ENCODE assay signal across 10 cellular contexts in the genomic region with DNA sequence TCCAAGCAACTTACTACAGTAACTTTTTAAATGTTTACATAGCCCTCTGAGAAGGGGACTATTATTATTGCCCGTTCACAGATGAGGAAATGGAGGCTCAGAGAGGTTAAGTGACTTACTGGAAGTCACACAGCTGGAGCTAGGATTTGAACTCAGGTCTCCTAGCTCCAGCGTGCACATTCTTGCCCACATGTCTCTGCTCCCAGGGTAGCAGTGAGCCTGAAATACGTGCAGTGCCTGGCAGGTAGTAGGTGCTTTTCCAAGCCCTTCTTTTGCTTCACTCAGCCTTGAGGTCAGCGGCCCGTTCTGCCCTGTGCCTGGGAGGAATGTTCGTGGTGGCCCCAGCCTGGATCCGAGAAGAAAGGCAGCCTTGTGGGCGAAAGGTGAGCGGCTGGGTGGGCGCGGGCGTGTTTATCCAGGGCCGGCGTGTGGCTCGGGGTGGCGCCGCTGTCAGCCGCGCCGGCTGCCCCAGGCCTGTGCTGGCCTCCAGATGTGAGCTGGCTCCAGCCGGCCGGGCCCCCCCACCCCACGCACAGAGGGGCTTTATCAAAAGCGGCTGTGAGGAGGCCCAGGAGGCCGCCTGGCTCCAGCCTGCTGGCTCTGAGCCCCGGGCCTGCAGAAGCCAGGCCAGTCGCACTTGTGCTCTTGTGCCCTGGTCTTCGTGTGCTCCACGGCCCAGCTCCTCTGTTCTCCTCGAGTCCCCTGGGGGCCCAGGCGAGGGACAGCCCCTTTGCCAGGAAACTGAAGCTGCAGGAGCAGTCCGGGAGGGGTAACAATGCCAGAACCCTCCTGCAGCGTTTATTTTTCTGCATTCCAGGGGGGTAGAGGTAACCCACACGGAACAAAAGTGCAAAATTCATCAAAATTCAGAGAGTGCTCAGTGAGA. TPM values are rescaled to one million over a fixed set of nuclear protein-coding genes. Genes with fewer than 3 reads are reported as not detected.
DNase-seq lines count a peak whose midpoint lies in the region; ATAC-seq and TF ChIP-seq lines count a peak whose summit lies in the region.
"Had no signal": no experiment of that assay in that cellular context is flagged by ENCODE, and none has a peak within 500 bp of the region (broad histone marks: within the 10 kb centered on the region; RNA-seq: fewer than 3 reads in every experiment).

No MANE protein-coding gene starts in this region.

- H3K9me3 ChIP-seq in breast epithelium (no peaks in the 10 kb centered on the region), fibroblast of lung (ENCODE audit: control insufficient read depth, insufficient read depth, low read depth, low read length) (no peaks in the 10 kb centered on the region)

- H3K36me3 ChIP-seq in breast epithelium, result no peaks in the 10 kb centered on the region
- H3K36me3 ChIP-seq in fibroblast of lung (ENCODE audit: control insufficient read depth, insufficient read depth, low read length), result no peaks in the 10 kb centered on the region
- H3K36me3 ChIP-seq in urinary bladder (ENCODE audit: insufficient read depth), result no peaks in the 10 kb centered on the region

- H3K27me3 ChIP-seq in breast epithelium, result no peaks in the 10 kb centered on the region
- no peaks in the 10 kb centered on the region for H3K27me3 ChIP-seq in fibroblast of lung (ENCODE audit: control insufficient read depth, insufficient read depth, low read length)

- intact Hi-C loops in breast epithelium (cut with DNase I; ENCODE audit: low total_unique reads) (no loop called here), MCF 10A (cut with micrococcal nuclease) (no loop called here)

- no peak for TF ChIP-seq CTCF in breast epithelium (IDR thresholded peaks at IDR 0.05)
- no peak for TF ChIP-seq CTCF in MCF 10A (IDR thresholded peaks at IDR 0.05; ENCODE audit: unreplicated experiment)
- no peak for TF ChIP-seq CTCF in fibroblast of lung (conservative IDR thresholded peaks at IDR 0.05 in 1 of 2, IDR thresholded peaks at IDR 0.05 in 1 of 2; ENCODE audit: low read depth in 1 of 2, low read length in 2 of 2)
- no peak for TF ChIP-seq CTCF in GM20000 (IDR thresholded peaks at IDR 0.05; ENCODE audit: extremely low read depth, missing control alignments)

- CTCF ChIA-PET in MCF 10A (lab: Yijun Ruan, JAX), result interaction anchor here (1.2 kb wide), 1 partner anchor 16 kb away, joined by 5 read pairs; no protein-coding TSS in a partner anchor

- H3K4me1 ChIP-seq in breast epithelium, result peaks cover 0 to 9% of the 10 kb centered on the region in 2 donors
- H3K4me1 ChIP-seq in fibroblast of lung (ENCODE audit: control insufficient read depth, extremely low read depth, insufficient read depth, low read length), result peaks cover 4% of the 10 kb centered on the region
- peaks cover 6% of the 10 kb centered on the region for H3K4me1 ChIP-seq in urinary bladder (ENCODE audit: insufficient read depth)

- no peak overlapping the region for H3K4me3 Mint-ChIP-seq in MCF 10A (ENCODE audit: unreplicated experiment)
- H3K4me3 Mint-ChIP-seq: HFFc6 had no signal

- no peaks in the 10 kb centered on the region for H3K79me2 ChIP-seq in fibroblast of lung (ENCODE audit: control insufficient read depth, insufficient read depth, low read length)

- H3K4me3 ChIP-seq in breast epithelium, result peak overlapping the region in 2 of 3 donors; percentile 9 to 51
- H3K4me3 ChIP-seq in fibroblast of lung (replicated peaks in 1 of 4; ENCODE audit: control extremely low read depth in 1 of 4, insufficient read depth in 1 of 4, low read depth in 3 of 4, low read length in 4 of 4), result no peak overlapping the region
- H3K4me3 ChIP-seq in urinary bladder (ENCODE audit: low read depth, low read length), result no peak overlapping the region

- peak overlapping the region in 1 of 2 donors; percentile 52 for H3K27ac ChIP-seq in breast epithelium
- no peak overlapping the region for H3K27ac ChIP-seq in fibroblast of lung (ENCODE audit: insufficient read depth, low read length)
- H3K27ac ChIP-seq in urinary bladder (ENCODE audit: low read depth), result peak overlapping the region; percentile 15

- POLR2A ChIA-PET in MCF 10A (lab: Yijun Ruan, JAX), result interaction anchor here (0.5 to 1.7 kb wide), 3 partner anchors 21 to 363 kb away, joined by 3 to 5 read pairs (median 3); no protein-coding TSS in a partner anchor

- no peaks in the 10 kb centered on the region for H4K20me1 ChIP-seq in fibroblast of lung (ENCODE audit: control insufficient read depth, extremely low read depth, insufficient read depth, low read length)

- H2AFZ ChIP-seq in fibroblast of lung (ENCODE audit: low read length), result no peak overlapping the region

- BruUV-seq in MCF 10A (replicated peaks; lab: Mats Ljungman, UMichigan), result no TSS peak

- H3K27ac Mint-ChIP-seq in MCF 10A (ENCODE audit: low read depth, unreplicated experiment), result no peak overlapping the region
- no peak overlapping the region for H3K27ac Mint-ChIP-seq in activated naive CD4-positive, alpha-beta T cell treated with anti-CD3 and anti-CD28 coated beads, Interleukin-2, amount 50 U/mL, for 72 hours
- H3K27ac Mint-ChIP-seq: HFFc6 had no signal

- H3K9me3 Mint-ChIP-seq in MCF 10A (ENCODE audit: unreplicated experiment), result no peaks in the 10 kb centered on the region
- no peaks in the 10 kb centered on the region for H3K9me3 Mint-ChIP-seq in activated naive CD4-positive, alpha-beta T cell treated with anti-CD3 and anti-CD28 coated beads, Interleukin-2, amount 50 U/mL, for 72 hours
- H3K9me3 Mint-ChIP-seq: HFFc6 had no signal

- DNase-seq in breast epithelium (ENCODE audit: low spot score in 2 of 2), result no peak
- DNase-seq in MCF 10A (ENCODE audit: unreplicated experiment), result no peak
- DNase-seq in fibroblast of lung (ENCODE audit: low read depth in 2 of 2), result peak; percentile 55 to 60
- peak; percentile 37 for DNase-seq in mucosa of gallbladder (ENCODE audit: low spot score)
- no peak for DNase-seq in GM20000 (ENCODE audit: low spot score)
- no peak for DNase-seq in NCI-H1694 treated with DMSO at 0.1 percent for 48 hours (lab: John Stamatoyannopoulos, UW)
- no peak for DNase-seq in activated naive CD4-positive, alpha-beta T cell treated with anti-CD3 and anti-CD28 coated beads, Interleukin-2, amount 50 U/mL, for 72 hours (ENCODE audit: low spot score in 2 of 2)
- DNase-seq: HFFc6, SW 1271 had no signal

- H3K4me1 Mint-ChIP-seq in MCF 10A (ENCODE audit: insufficient read depth, unreplicated experiment), result no peaks in the 10 kb centered on the region

- peak overlapping the region; percentile 25 for H3K4me2 ChIP-seq in fibroblast of lung (ENCODE audit: extremely low read depth, insufficient read depth, low read length)

- H3K27me3 Mint-ChIP-seq in MCF 10A (ENCODE audit: insufficient read depth, unreplicated experiment), result no peaks in the 10 kb centered on the region

- H3K36me3 Mint-ChIP-seq in MCF 10A (ENCODE audit: insufficient read depth, unreplicated experiment), result no peaks in the 10 kb centered on the region
- H3K36me3 Mint-ChIP-seq in activated naive CD4-positive, alpha-beta T cell treated with anti-CD3 and anti-CD28 coated beads, Interleukin-2, amount 50 U/mL, for 72 hours, result no peaks in the 10 kb centered on the region

- 26% methylated on average over 34 of the region's 34 CpGs for WGBS in urinary bladder

- no peak overlapping the region for H3K9ac ChIP-seq in fibroblast of lung (ENCODE audit: insufficient read depth, low read length)

- ATAC-seq in activated naive CD4-positive, alpha-beta T cell treated with anti-CD3 and anti-CD28 coated beads, Interleukin-2, amount 50 U/mL, for 72 hours, result no peak

- no peak for TF ChIP-seq POLR2A in breast epithelium (IDR thresholded peaks at IDR 0.05)

RNA-seq across cellular contexts. Expression of gene UBE2V1, which starts 58.1 kb away (rescaled TPM):
- total RNA-seq in breast epithelium (10 to 100 TPM; 63.8 to 81.6 (median 79.9) TPM), MCF 10A (2022) (99.5 and 110 TPM in 2 replicates), fibroblast of lung (31.7 and 33.4 TPM in 2 replicates), mucosa of gallbladder (82.6 TPM), urinary bladder (74.0 TPM)
- polyA plus RNA-seq in fibroblast of lung (193 and 217 TPM in 2 replicates), urinary bladder (85.7 TPM)
- 148 and 150 TPM in 2 replicates for polyA plus RNA-seq in fibroblast of lung (2012)
- polyA minus RNA-seq in fibroblast of lung (ENCODE audit: low replicate concordance), result 51.1 and 51.5 TPM in 2 replicates
- 100 to 1,000 TPM; 152 to 221 TPM for total RNA-seq in activated naive CD4-positive, alpha-beta T cell treated with anti-CD3 and anti-CD28 coated beads, Interleukin-2, amount 50 U/mL, for 72 hours

Comparison
In these comparisons a context has a peak if more than half of its experiments do, and no peak if none do; other contexts are left out.
1. DNase-seq: peak in fibroblast of lung (2 of 2) and mucosa of gallbladder (single experiment); none in breast epithelium (0 of 2), MCF 10A (single experiment), GM20000 (single experiment), NCI-H1694 treated with DMSO at 0.1 percent for 48 hours (single experiment) and activated naive CD4-positive, alpha-beta T cell treated with anti-CD3 and anti-CD28 coated beads, Interleukin-2, amount 50 U/mL, for 72 hours (0 of 2).
2. H3K4me3 ChIP-seq: peak in breast epithelium (2 of 3); none in fibroblast of lung (0 of 4) and urinary bladder (single experiment).